In genomic region chr6:134619789-134620188, GRCh38 we compare ENCODE assay signal across 15 cellular contexts.
DNase-seq lines count a peak whose midpoint lies in the region; ATAC-seq, FAIRE-seq and TF ChIP-seq lines count a peak whose summit lies in the region.
"Had no signal": no experiment of that assay in that cellular context is flagged by ENCODE, and none has a peak within 500 bp of the region (broad histone marks: within the 10 kb centered on the region; RNA-seq: fewer than 3 reads in every experiment).

No MANE protein-coding gene starts in this region.

- H3K4me3 ChIP-seq in osteoblast (ENCODE audit: insufficient read depth, low read length) (no peak overlapping the region), HepG2 (replicated peaks in 1 of 3; ENCODE audit: insufficient read depth in 1 of 3, low read depth in 2 of 3, low read length in 3 of 3) (no peak overlapping the region)
- no peak overlapping the region for H3K4me3 ChIP-seq in CD4-positive, alpha-beta memory T cell (ENCODE audit: low read length in 2 of 2)
- H3K4me3 ChIP-seq: ascending aorta had no signal

- no peaks in the 10 kb centered on the region for H3K9me3 Mint-ChIP-seq in CD4-positive, alpha-beta memory T cell

- CTCF ChIA-PET in HepG2 (lab: Yijun Ruan, JAX; ENCODE audit: low intra/inter-chr PET ratio, low total read pairs), result no interaction called here
- CTCF ChIA-PET in CD4-positive, alpha-beta memory T cell (lab: Charles Lee; ENCODE audit: partially characterized antibody), result interaction anchor here (0.8 to 3.8 kb wide), 3 partner anchors 20 to 442 kb away, joined by 4 to 26 read pairs (median 4); no protein-coding TSS in a partner anchor

- peak overlapping the region in 1 of 7 donors; percentile 19 for H3K27ac Mint-ChIP-seq in CD4-positive, alpha-beta memory T cell

- POLR2A ChIA-PET in HepG2 (lab: Yijun Ruan, JAX), result no interaction called here
- POLR2A ChIA-PET in CD4-positive, alpha-beta memory T cell (lab: Charles Lee; ENCODE audit: partially characterized antibody), result no interaction called here

- ATAC-seq in esophagus mucosa (peak; percentile 43), HepG2 (no peak), HG03442 (IDR thresholded peaks at IDR 0.05; ENCODE audit: unreplicated experiment) (no peak), SK-N-SH treated with all-trans-retinoic acid at 6 μM for 48 hours (no peak; the same call in 2 of the 3 replicates)
- ATAC-seq: HCT116 had no signal

- H4K20me1 ChIP-seq in osteoblast (ENCODE audit: insufficient read depth, low read length), result no peaks in the 10 kb centered on the region
- H4K20me1 ChIP-seq in HepG2 (ENCODE audit: insufficient read depth, low read length), result no peaks in the 10 kb centered on the region

- H3K4me1 ChIP-seq in osteoblast (ENCODE audit: insufficient read depth, low read length) (peaks cover 16% of the 10 kb centered on the region), HepG2 (ENCODE audit: insufficient read depth, low read length) (no peaks in the 10 kb centered on the region)
- H3K4me1 ChIP-seq in CD4-positive, alpha-beta memory T cell (ENCODE audit: insufficient read depth, low read length), result no peaks in the 10 kb centered on the region
- H3K4me1 ChIP-seq: ascending aorta had no signal

- no peak for TF ChIP-seq RAD21 in HepG2 (CRISPR knock-in tag; IDR thresholded peaks at IDR 0.05)

- in situ Hi-C loops in HepG2 (cut with HindIII; ENCODE audit: extremely low pct_ligation_motif_present, low pct_unique_long_range_greater_than_20kb), result no loop called here

- peak overlapping the region; percentile 46 for H3K4me2 ChIP-seq in osteoblast (ENCODE audit: insufficient read depth, low read length)
- no peak overlapping the region for H3K4me2 ChIP-seq in HepG2 (ENCODE audit: low read depth, low read length)

- 3% methylated on average over 4 of the region's 4 CpGs for WGBS in HepG2 (ENCODE audit: low lambda C conversion rate)

- H3K27ac ChIP-seq in osteoblast (ENCODE audit: low read depth, low read length) (peak overlapping the region; percentile 25), HepG2 (ENCODE audit: extremely low read length, insufficient read depth, low read length) (no peak overlapping the region)
- no peak overlapping the region for H3K27ac ChIP-seq in CD4-positive, alpha-beta memory T cell (ENCODE audit: low read depth, low read length)
- H3K27ac ChIP-seq: ascending aorta had no signal

- no peaks in the 10 kb centered on the region for H3K79me2 ChIP-seq in osteoblast (ENCODE audit: insufficient read depth, low read length)
- no peaks in the 10 kb centered on the region for H3K79me2 ChIP-seq in HepG2 (ENCODE audit: insufficient read depth, low read length)

- no peak overlapping the region for H2AFZ ChIP-seq in osteoblast (ENCODE audit: low read length)
- H2AFZ ChIP-seq in HepG2 (ENCODE audit: low read length), result no peak overlapping the region

- no TSS peak for BruUV-seq in HepG2 (replicated peaks; lab: Mats Ljungman, UMichigan)

- no peak for TF ChIP-seq EP300 in HepG2 (IDR thresholded peaks at IDR 0.05; ENCODE audit: low read depth in 2 of 2, low read length in 2 of 2)
- no peak for TF ChIP-seq EP300 in HepG2 (CRISPR knock-in tag; IDR thresholded peaks at IDR 0.05; ENCODE audit: borderline replicate concordance)

- H3K4me1 Mint-ChIP-seq in CD4-positive, alpha-beta memory T cell, result peaks cover 3 to 7% (median 5%) of the 10 kb centered on the region in 4 donors

- no peak for TF ChIP-seq POLR2A in HepG2 (IDR thresholded peaks at IDR 0.05; ENCODE audit: insufficient read depth in 1 of 2, low read depth in 2 of 2, low read length in 2 of 2)

- peak; percentile 81 for DNase-seq in ELR (ENCODE audit: low read depth)
- DNase-seq in NCI-H524 treated with DMSO at 0.1 percent for 48 hours (lab: John Stamatoyannopoulos, UW), result peak; percentile 62
- peak; percentile 89 for DNase-seq in osteoblast (ENCODE audit: insufficient read length, low spot score, missing footprints)
- no peak for DNase-seq in HepG2 (ENCODE audit: low spot score)
- no peak for DNase-seq in CD4-positive, alpha-beta memory T cell
- DNase-seq: activated CD4-positive, CD25-positive, alpha-beta regulatory T cell; erythroblast; NCI-H446 treated with DMSO at 0.1 percent for 48 hours; occipital lobe; SIG-M5 had no signal

- peaks cover 3% of the 10 kb centered on the region for H3K27me3 ChIP-seq in osteoblast (ENCODE audit: insufficient read depth, low read length)
- peaks cover 0 to 11% of the 10 kb centered on the region in 2 experiments; a peak in 1 of 5 replicates for H3K27me3 ChIP-seq in HepG2 (ENCODE audit: control insufficient read depth in 1 of 2, insufficient read depth in 2 of 2, low read length in 2 of 2)
- H3K27me3 ChIP-seq in CD4-positive, alpha-beta memory T cell (ENCODE audit: insufficient read depth, low read length), result no peaks in the 10 kb centered on the region
- H3K27me3 ChIP-seq: ascending aorta had no signal

- no peak overlapping the region for H3K9ac ChIP-seq in HepG2 (ENCODE audit: insufficient read depth, low read depth, low read length)

- no peaks in the 10 kb centered on the region for H3K9me3 ChIP-seq in osteoblast (ENCODE audit: low read depth, low read length)
- no peaks in the 10 kb centered on the region for H3K9me3 ChIP-seq in HepG2 (ENCODE audit: low read length)
- H3K9me3 ChIP-seq in CD4-positive, alpha-beta memory T cell (ENCODE audit: control insufficient read depth in 1 of 2, low read length in 2 of 2), result no peaks in the 10 kb centered on the region
- H3K9me3 ChIP-seq: ascending aorta had no signal

- no peak overlapping the region for H3K4me3 Mint-ChIP-seq in CD4-positive, alpha-beta memory T cell

- peaks cover 0 to 3% of the 10 kb centered on the region in 2 donors for H3K27me3 Mint-ChIP-seq in CD4-positive, alpha-beta memory T cell

- H3K36me3 ChIP-seq in osteoblast (ENCODE audit: insufficient read depth, low read length), result no peaks in the 10 kb centered on the region
- no peaks in the 10 kb centered on the region for H3K36me3 ChIP-seq in HepG2 (replicated peaks in 1 of 2; ENCODE audit: control insufficient read depth in 1 of 2, insufficient read depth in 2 of 2, low read length in 2 of 2)
- H3K36me3 ChIP-seq in CD4-positive, alpha-beta memory T cell (ENCODE audit: insufficient read depth, low read length), result no peaks in the 10 kb centered on the region
- H3K36me3 ChIP-seq: ascending aorta had no signal

- intact Hi-C loops in HepG2 (cut with micrococcal nuclease; ENCODE audit: unreplicated experiment), result no loop called here
- intact Hi-C loops in CD4-positive, alpha-beta memory T cell (cut with micrococcal nuclease), result no loop called here

- H3K36me3 Mint-ChIP-seq in CD4-positive, alpha-beta memory T cell, result no peaks in the 10 kb centered on the region

- TF ChIP-seq CTCF in osteoblast (IDR thresholded peaks at IDR 0.05; ENCODE audit: extremely low read depth, low read depth, low read length) (no peak), HepG2 (CRISPR knock-in tag; IDR thresholded peaks at IDR 0.05) (no peak)

- FAIRE-seq in HepG2 (lab: Jason Lieb, UNC), result no peak

TF ChIP-seq in HepG2, 621 proteins besides CTCF, POLR2A, EP300 and RAD21 (continues in another document):
- no peak for TF ChIP-seq RNF2 (conservative IDR thresholded peaks at IDR 0.05; ENCODE audit: low read depth)
- no peak for TF ChIP-seq FOXA3 (CRISPR knock-in tag; IDR thresholded peaks at IDR 0.05)
- no peak for TF ChIP-seq KMT2B (CRISPR knock-in tag; IDR thresholded peaks at IDR 0.05)
- TF ChIP-seq MTERF4 (CRISPR knock-in tag; IDR thresholded peaks at IDR 0.05), result no peak
- no peak for TF ChIP-seq XBP1 (CRISPR knock-in tag; IDR thresholded peaks at IDR 0.05)
- TF ChIP-seq ZBTB8A (CRISPR knock-in tag; IDR thresholded peaks at IDR 0.05; ENCODE audit: borderline replicate concordance, low read depth), result no peak
- no peak for TF ChIP-seq NR2C2 (CRISPR knock-in tag; IDR thresholded peaks at IDR 0.05; ENCODE audit: borderline replicate concordance)
- no peak for TF ChIP-seq ZNF337 (CRISPR knock-in tag; IDR thresholded peaks at IDR 0.05; ENCODE audit: borderline replicate concordance, low read depth)
- TF ChIP-seq RCOR2 (CRISPR knock-in tag; IDR thresholded peaks at IDR 0.05), result no peak
- no peak for TF ChIP-seq ZNF10 (CRISPR knock-in tag; IDR thresholded peaks at IDR 0.05; ENCODE audit: borderline replicate concordance, low read depth)
- no peak for TF ChIP-seq ZNF878 (CRISPR knock-in tag; IDR thresholded peaks at IDR 0.05)
- TF ChIP-seq ZNF234 (CRISPR knock-in tag; conservative IDR thresholded peaks at IDR 0.05), result no peak

TF ChIP-seq in SK-N-SH treated with all-trans-retinoic acid at 6 μM for 48 hours, 23 proteins besides CTCF, POLR2A, EP300 and RAD21 (continues in another document):
- TF ChIP-seq ZNF565 (CRISPR knock-in tag; conservative IDR thresholded peaks at IDR 0.05; ENCODE audit: low read depth) (no peak), PATZ1 (CRISPR knock-in tag; IDR thresholded peaks at IDR 0.05; ENCODE audit: borderline replicate concordance) (no peak), ARNTL (CRISPR knock-in tag; IDR thresholded peaks at IDR 0.05; ENCODE audit: borderline replicate concordance, low read depth) (no peak), CREB5 (CRISPR knock-in tag; IDR thresholded peaks at IDR 0.05; ENCODE audit: low read depth) (no peak), RARB (CRISPR knock-in tag; IDR thresholded peaks at IDR 0.05) (no peak), ZC3H10 (CRISPR knock-in tag; IDR thresholded peaks at IDR 0.05) (no peak), CSDC2 (CRISPR knock-in tag; IDR thresholded peaks at IDR 0.05) (no peak)

Comparison
In these comparisons a context has a peak if more than half of its experiments do, and no peak if none do; other contexts are left out.
1. DNase-seq: peak in ELR (single experiment), NCI-H524 treated with DMSO at 0.1 percent for 48 hours (single experiment) and osteoblast (single experiment); none in HepG2 (single experiment) and CD4-positive, alpha-beta memory T cell (0 of 5).